ENCODE assay signal across 1 cellular context in the genomic region with DNA sequence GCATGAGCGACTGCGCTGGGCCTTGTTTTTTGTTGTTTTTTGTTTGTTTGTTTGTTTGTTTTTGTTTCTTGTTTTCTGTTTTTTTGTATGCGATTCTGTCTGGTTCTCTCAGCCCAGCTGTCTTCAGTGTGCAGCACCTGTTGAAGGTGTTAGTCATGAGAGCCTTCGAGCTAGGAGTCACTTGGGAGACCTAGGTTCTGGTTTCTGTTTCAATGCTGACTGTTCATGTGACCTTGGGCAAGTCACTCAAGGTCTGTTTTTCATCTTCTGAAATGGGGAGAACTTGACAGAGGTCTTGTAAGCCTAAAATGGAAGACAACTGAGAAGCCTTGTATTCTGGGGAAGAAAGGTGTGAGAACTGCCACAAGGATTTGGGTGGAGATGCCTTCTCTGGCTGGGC.
TF ChIP-seq lines count a peak whose summit lies in the region.

No MANE protein-coding gene starts in this region.

TF ChIP-seq in GM12878, 131 proteins besides CTCF, POLR2A, EP300 and RAD21:
- TF ChIP-seq, protein P1, sequence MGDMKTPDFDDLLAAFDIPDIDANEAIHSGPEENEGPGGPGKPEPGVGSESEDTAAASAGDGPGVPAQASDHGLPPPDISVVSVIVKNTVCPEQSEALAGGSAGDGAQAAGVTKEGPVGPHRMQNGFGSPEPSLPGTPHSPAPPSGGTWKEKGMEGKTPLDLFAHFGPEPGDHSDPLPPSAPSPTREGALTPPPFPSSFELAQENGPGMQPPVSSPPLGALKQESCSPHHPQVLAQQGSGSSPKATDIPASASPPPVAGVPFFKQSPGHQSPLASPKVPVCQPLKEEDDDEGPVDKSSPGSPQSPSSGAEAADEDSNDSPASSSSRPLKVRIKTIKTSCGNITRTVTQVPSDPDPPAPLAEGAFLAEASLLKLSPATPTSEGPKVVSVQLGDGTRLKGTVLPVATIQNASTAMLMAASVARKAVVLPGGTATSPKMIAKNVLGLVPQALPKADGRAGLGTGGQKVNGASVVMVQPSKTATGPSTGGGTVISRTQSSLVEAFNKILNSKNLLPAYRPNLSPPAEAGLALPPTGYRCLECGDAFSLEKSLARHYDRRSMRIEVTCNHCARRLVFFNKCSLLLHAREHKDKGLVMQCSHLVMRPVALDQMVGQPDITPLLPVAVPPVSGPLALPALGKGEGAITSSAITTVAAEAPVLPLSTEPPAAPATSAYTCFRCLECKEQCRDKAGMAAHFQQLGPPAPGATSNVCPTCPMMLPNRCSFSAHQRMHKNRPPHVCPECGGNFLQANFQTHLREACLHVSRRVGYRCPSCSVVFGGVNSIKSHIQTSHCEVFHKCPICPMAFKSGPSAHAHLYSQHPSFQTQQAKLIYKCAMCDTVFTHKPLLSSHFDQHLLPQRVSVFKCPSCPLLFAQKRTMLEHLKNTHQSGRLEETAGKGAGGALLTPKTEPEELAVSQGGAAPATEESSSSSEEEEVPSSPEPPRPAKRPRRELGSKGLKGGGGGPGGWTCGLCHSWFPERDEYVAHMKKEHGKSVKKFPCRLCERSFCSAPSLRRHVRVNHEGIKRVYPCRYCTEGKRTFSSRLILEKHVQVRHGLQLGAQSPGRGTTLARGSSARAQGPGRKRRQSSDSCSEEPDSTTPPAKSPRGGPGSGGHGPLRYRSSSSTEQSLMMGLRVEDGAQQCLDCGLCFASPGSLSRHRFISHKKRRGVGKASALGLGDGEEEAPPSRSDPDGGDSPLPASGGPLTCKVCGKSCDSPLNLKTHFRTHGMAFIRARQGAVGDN (IDR thresholded peaks at IDR 0.05), result peak; percentile 43; the same call in 1 of the 2 replicates
- TF ChIP-seq, protein P2, sequence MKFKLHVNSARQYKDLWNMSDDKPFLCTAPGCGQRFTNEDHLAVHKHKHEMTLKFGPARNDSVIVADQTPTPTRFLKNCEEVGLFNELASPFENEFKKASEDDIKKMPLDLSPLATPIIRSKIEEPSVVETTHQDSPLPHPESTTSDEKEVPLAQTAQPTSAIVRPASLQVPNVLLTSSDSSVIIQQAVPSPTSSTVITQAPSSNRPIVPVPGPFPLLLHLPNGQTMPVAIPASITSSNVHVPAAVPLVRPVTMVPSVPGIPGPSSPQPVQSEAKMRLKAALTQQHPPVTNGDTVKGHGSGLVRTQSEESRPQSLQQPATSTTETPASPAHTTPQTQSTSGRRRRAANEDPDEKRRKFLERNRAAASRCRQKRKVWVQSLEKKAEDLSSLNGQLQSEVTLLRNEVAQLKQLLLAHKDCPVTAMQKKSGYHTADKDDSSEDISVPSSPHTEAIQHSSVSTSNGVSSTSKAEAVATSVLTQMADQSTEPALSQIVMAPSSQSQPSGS (IDR thresholded peaks at IDR 0.05; ENCODE audit: low read length), result no peak
- TF ChIP-seq, protein P3, sequence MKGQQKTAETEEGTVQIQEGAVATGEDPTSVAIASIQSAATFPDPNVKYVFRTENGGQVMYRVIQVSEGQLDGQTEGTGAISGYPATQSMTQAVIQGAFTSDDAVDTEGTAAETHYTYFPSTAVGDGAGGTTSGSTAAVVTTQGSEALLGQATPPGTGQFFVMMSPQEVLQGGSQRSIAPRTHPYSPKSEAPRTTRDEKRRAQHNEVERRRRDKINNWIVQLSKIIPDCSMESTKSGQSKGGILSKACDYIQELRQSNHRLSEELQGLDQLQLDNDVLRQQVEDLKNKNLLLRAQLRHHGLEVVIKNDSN (IDR thresholded peaks at IDR 0.05; ENCODE audit: borderline replicate concordance, extremely low read length, insufficient read depth, low read depth, low read length), result peak; percentile 5
- 0 out of 2 replicates have a peak, but pooled peaks have one; percentile 26 for TF ChIP-seq ATF7 (IDR thresholded peaks at IDR 0.05; ENCODE audit: low read depth)
- peak; percentile 56; the same call in 1 of the 2 replicates for TF ChIP-seq TCF3 (IDR thresholded peaks at IDR 0.05; ENCODE audit: borderline replicate concordance, insufficient read depth, low read depth, low read length)
- TF ChIP-seq, protein P4, sequence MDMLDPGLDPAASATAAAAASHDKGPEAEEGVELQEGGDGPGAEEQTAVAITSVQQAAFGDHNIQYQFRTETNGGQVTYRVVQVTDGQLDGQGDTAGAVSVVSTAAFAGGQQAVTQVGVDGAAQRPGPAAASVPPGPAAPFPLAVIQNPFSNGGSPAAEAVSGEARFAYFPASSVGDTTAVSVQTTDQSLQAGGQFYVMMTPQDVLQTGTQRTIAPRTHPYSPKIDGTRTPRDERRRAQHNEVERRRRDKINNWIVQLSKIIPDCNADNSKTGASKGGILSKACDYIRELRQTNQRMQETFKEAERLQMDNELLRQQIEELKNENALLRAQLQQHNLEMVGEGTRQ (IDR thresholded peaks at IDR 0.05; ENCODE audit: borderline replicate concordance, low read depth, low read length), result peak; percentile 51; the same call in 1 of the 2 replicates
- TF ChIP-seq, protein P5, sequence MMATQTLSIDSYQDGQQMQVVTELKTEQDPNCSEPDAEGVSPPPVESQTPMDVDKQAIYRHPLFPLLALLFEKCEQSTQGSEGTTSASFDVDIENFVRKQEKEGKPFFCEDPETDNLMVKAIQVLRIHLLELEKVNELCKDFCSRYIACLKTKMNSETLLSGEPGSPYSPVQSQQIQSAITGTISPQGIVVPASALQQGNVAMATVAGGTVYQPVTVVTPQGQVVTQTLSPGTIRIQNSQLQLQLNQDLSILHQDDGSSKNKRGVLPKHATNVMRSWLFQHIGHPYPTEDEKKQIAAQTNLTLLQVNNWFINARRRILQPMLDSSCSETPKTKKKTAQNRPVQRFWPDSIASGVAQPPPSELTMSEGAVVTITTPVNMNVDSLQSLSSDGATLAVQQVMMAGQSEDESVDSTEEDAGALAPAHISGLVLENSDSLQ (IDR thresholded peaks at IDR 0.05), result peak; percentile 95
- no peak for TF ChIP-seq IKZF1 (conservative IDR thresholded peaks at IDR 0.05)
- peak; percentile 47 to 64; a peak in 2 of 4 replicates for TF ChIP-seq BHLHE40 (IDR thresholded peaks at IDR 0.05; ENCODE audit: borderline replicate concordance in 1 of 2, low read depth in 2 of 2, low read length in 1 of 2)
- TF ChIP-seq ESRRA (IDR thresholded peaks at IDR 0.05; ENCODE audit: low read length), result peak; percentile 93
- peak; percentile 65; the same call in 1 of the 2 replicates for TF ChIP-seq NBN (IDR thresholded peaks at IDR 0.05)
- TF ChIP-seq MEF2B (IDR thresholded peaks at IDR 0.05; ENCODE audit: partially characterized antibody, poor library complexity, severe bottlenecking), result peak; percentile 54
- TF ChIP-seq, protein P6, sequence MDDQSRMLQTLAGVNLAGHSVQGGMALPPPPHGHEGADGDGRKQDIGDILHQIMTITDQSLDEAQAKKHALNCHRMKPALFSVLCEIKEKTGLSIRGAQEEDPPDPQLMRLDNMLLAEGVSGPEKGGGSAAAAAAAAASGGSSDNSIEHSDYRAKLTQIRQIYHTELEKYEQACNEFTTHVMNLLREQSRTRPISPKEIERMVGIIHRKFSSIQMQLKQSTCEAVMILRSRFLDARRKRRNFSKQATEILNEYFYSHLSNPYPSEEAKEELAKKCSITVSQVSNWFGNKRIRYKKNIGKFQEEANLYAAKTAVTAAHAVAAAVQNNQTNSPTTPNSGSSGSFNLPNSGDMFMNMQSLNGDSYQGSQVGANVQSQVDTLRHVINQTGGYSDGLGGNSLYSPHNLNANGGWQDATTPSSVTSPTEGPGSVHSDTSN (IDR thresholded peaks at IDR 0.05; ENCODE audit: insufficient replicate concordance, low read depth, low read length), result peak; percentile 78
- peak; percentile 72; the same call in 1 of the 2 replicates for TF ChIP-seq TCF12 (IDR thresholded peaks at IDR 0.05; ENCODE audit: low read depth, low read length)
- TF ChIP-seq, protein P7, sequence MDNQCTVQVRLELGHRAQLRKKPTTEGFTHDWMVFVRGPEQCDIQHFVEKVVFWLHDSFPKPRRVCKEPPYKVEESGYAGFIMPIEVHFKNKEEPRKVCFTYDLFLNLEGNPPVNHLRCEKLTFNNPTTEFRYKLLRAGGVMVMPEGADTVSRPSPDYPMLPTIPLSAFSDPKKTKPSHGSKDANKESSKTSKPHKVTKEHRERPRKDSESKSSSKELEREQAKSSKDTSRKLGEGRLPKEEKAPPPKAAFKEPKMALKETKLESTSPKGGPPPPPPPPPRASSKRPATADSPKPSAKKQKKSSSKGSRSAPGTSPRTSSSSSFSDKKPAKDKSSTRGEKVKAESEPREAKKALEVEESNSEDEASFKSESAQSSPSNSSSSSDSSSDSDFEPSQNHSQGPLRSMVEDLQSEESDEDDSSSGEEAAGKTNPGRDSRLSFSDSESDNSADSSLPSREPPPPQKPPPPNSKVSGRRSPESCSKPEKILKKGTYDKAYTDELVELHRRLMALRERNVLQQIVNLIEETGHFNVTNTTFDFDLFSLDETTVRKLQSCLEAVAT (IDR thresholded peaks at IDR 0.05), result 0 out of 2 replicates have a peak, but pooled peaks have one; percentile 38
- 0 out of 2 replicates have a peak, but pooled peaks have one; percentile 9 for TF ChIP-seq SMARCA5 (IDR thresholded peaks at IDR 0.05)
- TF ChIP-seq SREBF2 (IDR thresholded peaks at IDR 0.05; ENCODE audit: low read length), result no peak
- no peak for TF ChIP-seq POLR2AphosphoS2 (IDR thresholded peaks at IDR 0.05; ENCODE audit: low read depth, low read length)
- TF ChIP-seq, protein P8, sequence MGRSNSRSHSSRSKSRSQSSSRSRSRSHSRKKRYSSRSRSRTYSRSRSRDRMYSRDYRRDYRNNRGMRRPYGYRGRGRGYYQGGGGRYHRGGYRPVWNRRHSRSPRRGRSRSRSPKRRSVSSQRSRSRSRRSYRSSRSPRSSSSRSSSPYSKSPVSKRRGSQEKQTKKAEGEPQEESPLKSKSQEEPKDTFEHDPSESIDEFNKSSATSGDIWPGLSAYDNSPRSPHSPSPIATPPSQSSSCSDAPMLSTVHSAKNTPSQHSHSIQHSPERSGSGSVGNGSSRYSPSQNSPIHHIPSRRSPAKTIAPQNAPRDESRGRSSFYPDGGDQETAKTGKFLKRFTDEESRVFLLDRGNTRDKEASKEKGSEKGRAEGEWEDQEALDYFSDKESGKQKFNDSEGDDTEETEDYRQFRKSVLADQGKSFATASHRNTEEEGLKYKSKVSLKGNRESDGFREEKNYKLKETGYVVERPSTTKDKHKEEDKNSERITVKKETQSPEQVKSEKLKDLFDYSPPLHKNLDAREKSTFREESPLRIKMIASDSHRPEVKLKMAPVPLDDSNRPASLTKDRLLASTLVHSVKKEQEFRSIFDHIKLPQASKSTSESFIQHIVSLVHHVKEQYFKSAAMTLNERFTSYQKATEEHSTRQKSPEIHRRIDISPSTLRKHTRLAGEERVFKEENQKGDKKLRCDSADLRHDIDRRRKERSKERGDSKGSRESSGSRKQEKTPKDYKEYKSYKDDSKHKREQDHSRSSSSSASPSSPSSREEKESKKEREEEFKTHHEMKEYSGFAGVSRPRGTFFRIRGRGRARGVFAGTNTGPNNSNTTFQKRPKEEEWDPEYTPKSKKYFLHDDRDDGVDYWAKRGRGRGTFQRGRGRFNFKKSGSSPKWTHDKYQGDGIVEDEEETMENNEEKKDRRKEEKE (IDR thresholded peaks at IDR 0.05), result no peak
- TF ChIP-seq RAD51 (IDR thresholded peaks at IDR 0.05), result peak; percentile 89
- 0 out of 2 replicates have a peak, but pooled peaks have one; percentile 31 for TF ChIP-seq ZNF207 (IDR thresholded peaks at IDR 0.05; ENCODE audit: borderline replicate concordance)
- TF ChIP-seq YY1 (IDR thresholded peaks at IDR 0.05; ENCODE audit: low read depth, low read length), result peak; percentile 79
- 0 out of 2 replicates have a peak, but pooled peaks have one; percentile 38 for TF ChIP-seq DPF2 (IDR thresholded peaks at IDR 0.05)
- no peak for TF ChIP-seq KDM1A (IDR thresholded peaks at IDR 0.05; ENCODE audit: borderline replicate concordance)
